ENCODE assay signal across 8 cellular contexts in genomic region chr17:21275579-21276339, GRCh38. TPM values are rescaled to one million over a fixed set of nuclear protein-coding genes. Genes with fewer than 3 reads are reported as not detected.
A peak's percentile ranks its signal among the peaks of the same experiment; 100 is the strongest.
DNase-seq lines count a peak whose midpoint lies in the region; ATAC-seq, FAIRE-seq and TF ChIP-seq lines count a peak whose summit lies in the region.

No MANE protein-coding gene starts in this region.

- H3K9me3 ChIP-seq in A549 = no peaks in the 10 kb centered on the region

- H3K27ac ChIP-seq in A549 = peak overlapping the region; percentile 85 to 92
- H3K27ac ChIP-seq in caudate nucleus (ENCODE audit: low read depth, low read length) = peak overlapping the region; percentile 67

- intact Hi-C loops in activated B cell treated with CpG ODN at 0.5 μM for 24 hours (cut with micrococcal nuclease) = loop anchor here (1.0 kb wide), 5 partner anchors 9 to 238 kb away; partner anchors contain the start of genes MAP2K3, NATD1 and TMEM11

- CTCF ChIA-PET in A549 (lab: Yijun Ruan, JAX) (interaction anchor here (0.7 to 9.7 kb wide), 11 partner anchors 11 to 241 kb away, joined by 3 to 121 read pairs (median 4); no protein-coding TSS in a partner anchor), activated B cell treated with CpG ODN at 0.5 μM for 24 hours (lab: Charles Lee) (interaction anchor here (0.6 to 7.8 kb wide), 7 partner anchors 12 to 238 kb away, joined by 3 to 81 read pairs (median 6); no protein-coding TSS in a partner anchor)

- 20% methylated on average over 33 of the region's 61 CpGs for WGBS in A549 (ENCODE audit: missing lambda C conversion rate)

- H3K27me3 ChIP-seq in kidney epithelial cell (ENCODE audit: control insufficient read depth, insufficient read depth, low read length) = no peaks in the 10 kb centered on the region

- POLR2A ChIA-PET in A549 (lab: Yijun Ruan, JAX) = interaction anchor here (0.6 to 2.2 kb wide), 7 partner anchors 23 to 276 kb away, joined by 3 to 8 read pairs (median 6); partner anchors contain the start of genes NATD1 and USP22
- POLR2A ChIA-PET in activated B cell treated with CpG ODN at 0.5 μM for 24 hours (lab: Charles Lee) = interaction anchor here (0.5 to 3.4 kb wide), 11 partner anchors 8 to 1271 kb away, joined by 3 to 54 read pairs (median 3); partner anchors contain the start of genes NATD1, TMEM11 and USP22

- no peak for TF ChIP-seq RAD21 in A549 (conservative IDR thresholded peaks at IDR 0.05 in 1 of 2, IDR thresholded peaks at IDR 0.05 in 1 of 2)

- FAIRE-seq in A549 (lab: Jason Lieb, UNC) = peak; percentile 18

- H3K4me3 ChIP-seq in A549 = peak overlapping the region; percentile 64
- peak overlapping the region; percentile 52 for H3K4me3 ChIP-seq in kidney epithelial cell (ENCODE audit: low read depth, low read length)

- peak overlapping the region; percentile 98 for H3K4me2 ChIP-seq in A549

- no peaks in the 10 kb centered on the region for H3K9me3 Mint-ChIP-seq in activated B cell treated with CpG ODN at 0.5 μM for 24 hours

- no peaks in the 10 kb centered on the region for H3K36me3 ChIP-seq in kidney epithelial cell (ENCODE audit: control insufficient read depth, insufficient read depth, low read length)

- no peak for TF ChIP-seq EP300 in A549 (IDR thresholded peaks at IDR 0.05)

- H3K4me3 Mint-ChIP-seq in activated B cell treated with CpG ODN at 0.5 μM for 24 hours = peak overlapping the region; percentile 88

- H3K4me1 ChIP-seq in A549 = peaks cover 14% of the 10 kb centered on the region

- peak; percentile 90 for TF ChIP-seq POLR2A in A549 (IDR thresholded peaks at IDR 0.05; ENCODE audit: low read length)

- H3K4me1 Mint-ChIP-seq in activated B cell treated with CpG ODN at 0.5 μM for 24 hours = peaks cover 35% of the 10 kb centered on the region

- no peaks in the 10 kb centered on the region for H3K27me3 Mint-ChIP-seq in activated B cell treated with CpG ODN at 0.5 μM for 24 hours

- DNase-seq in A549 (ENCODE audit: low read depth in 1 of 2, low spot score in 1 of 2) (peak; percentile 82 to 98), NCI-H2171 treated with DMSO at 0.1 percent for 48 hours (lab: John Stamatoyannopoulos, UW) (peak; percentile 78), activated B cell treated with CpG ODN at 0.5 μM for 24 hours (peak; percentile 99), caudate nucleus (lab: John Stamatoyannopoulos, UW) (peak in 60 of 61 donors; percentile 53 to 95 (median 89)), kidney epithelial cell (ENCODE audit: low read depth) (no peak)
- DNase-seq in stimulated activated CD4-positive, alpha-beta T cell treated with anti-CD3 and anti-CD28 coated beads, Interleukin-15, amount 100 ng/mL, for 48 hours (ENCODE audit: low read depth in 2 of 2) = peak; percentile 85 to 96

- H3K36me3 Mint-ChIP-seq in activated B cell treated with CpG ODN at 0.5 μM for 24 hours (ENCODE audit: low read depth) = no peaks in the 10 kb centered on the region

- TF ChIP-seq CTCF in A549 (IDR thresholded peaks at IDR 0.05) (no peak), activated B cell treated with CpG ODN at 0.5 μM for 24 hours (IDR thresholded peaks at IDR 0.05) (no peak), kidney epithelial cell (IDR thresholded peaks at IDR 0.05; ENCODE audit: insufficient read depth, low read length, poor library complexity, severe bottlenecking) (no peak)

- peak overlapping the region; percentile 88 for H3K27ac Mint-ChIP-seq in activated B cell treated with CpG ODN at 0.5 μM for 24 hours

- peak; percentile 79 to 94 for ATAC-seq in A549
- ATAC-seq in GM18519 (IDR thresholded peaks at IDR 0.05; ENCODE audit: low FRiP score, unreplicated experiment) = peak; percentile 82
- peak; percentile 93 for ATAC-seq in HG03025 (IDR thresholded peaks at IDR 0.05; ENCODE audit: low FRiP score, unreplicated experiment)
- peak; percentile 92 for ATAC-seq in activated B cell treated with CpG ODN at 0.5 μM for 24 hours (ENCODE audit: low read depth)

TF ChIP-seq in A549, 52 proteins besides CTCF, POLR2A, EP300 and RAD21:
- TF ChIP-seq PHF8 (IDR thresholded peaks at IDR 0.05; ENCODE audit: borderline replicate concordance, low read depth) (peak; percentile 49; the same call in 1 of the 2 replicates), BHLHE40 (IDR thresholded peaks at IDR 0.05; ENCODE audit: low read depth, low read length) (no peak), USF2 (IDR thresholded peaks at IDR 0.05) (peak; percentile 96), HOXB5 (CRISPR knock-in tag; IDR thresholded peaks at IDR 0.05) (0 out of 2 replicates have a peak, but pooled peaks have one; percentile 15), NR3C1 (IDR thresholded peaks at IDR 0.05) (no peak), ESRRA (IDR thresholded peaks at IDR 0.05; ENCODE audit: borderline replicate concordance, low read length) (no peak), SMC3 (IDR thresholded peaks at IDR 0.05) (no peak), MAX (IDR thresholded peaks at IDR 0.05) (peak; percentile 89), HOXA7 (CRISPR knock-in tag; IDR thresholded peaks at IDR 0.05) (no peak), HDAC2 (IDR thresholded peaks at IDR 0.05) (0 out of 2 replicates have a peak, but pooled peaks have one; percentile 20), MYC (IDR thresholded peaks at IDR 0.05; ENCODE audit: borderline replicate concordance, low read length) (no peak), RARB (CRISPR knock-in tag; IDR thresholded peaks at IDR 0.05) (no peak), JUNB (IDR thresholded peaks at IDR 0.05) (no peak), MAFK (IDR thresholded peaks at IDR 0.05; ENCODE audit: partially characterized antibody) (no peak), GATA3 (IDR thresholded peaks at IDR 0.05; ENCODE audit: borderline replicate concordance) (no peak), E2F6 (IDR thresholded peaks at IDR 0.05; ENCODE audit: borderline replicate concordance, low read depth) (peak; percentile 90), RNF2 (IDR thresholded peaks at IDR 0.05; ENCODE audit: borderline replicate concordance, low read depth) (no peak), KDM1A (IDR thresholded peaks at IDR 0.05; ENCODE audit: low read depth) (no peak), CEBPB (IDR thresholded peaks at IDR 0.05) (no peak), ZFP36 (IDR thresholded peaks at IDR 0.05; ENCODE audit: borderline replicate concordance, partially characterized antibody) (no peak), HOXB13 (CRISPR knock-in tag; IDR thresholded peaks at IDR 0.05; ENCODE audit: low read depth) (no peak), JUN (IDR thresholded peaks at IDR 0.05) (peak in 1 of 2 experiments; percentile 77; a peak in 2 of 5 replicates)

RNA-seq across cellular contexts. Expression of gene MAP2K3, which starts 8.8 kb away (rescaled TPM):
- polyA plus RNA-seq in A549 (2011; rRNA removed) (13.9 and 25.0 TPM in 2 replicates), A549 (2017; fragmentation: RNase III; extraction: RNeasy Plus Mini Kit Qiagen cat#74134 plus additional on column Dnase treatment) (36.9 to 42.8 TPM (median 37.1 TPM) in 3 replicates)
- polyA plus RNA-seq in A549 (2012; cell fraction: cytosol; rRNA removed) = 53.0 and 68.6 TPM in 2 replicates
- polyA plus RNA-seq in A549 (2012; cell fraction: nucleus; rRNA removed) = 114 and 126 TPM in 2 replicates
- polyA minus RNA-seq in A549 (2011; rRNA and poly(A)+ RNA removed) = 28.0 and 35.0 TPM in 2 replicates
- total RNA-seq in activated B cell treated with CpG ODN at 0.5 μM for 24 hours (75.1 and 81.1 TPM in 2 replicates), kidney epithelial cell (29.2 and 39.2 TPM in 2 replicates)

RNA-seq across cellular contexts. Expression of gene NATD1, which starts 22.5 kb away (rescaled TPM):
- polyA plus RNA-seq in A549 (2011; rRNA removed) = 1.1 and 1.5 TPM in 2 replicates
- 0.61 and 1.0 TPM in 2 replicates for polyA plus RNA-seq in A549 (2012; cell fraction: cytosol; rRNA removed)
- 1.0 and 1.3 TPM in 2 replicates for polyA plus RNA-seq in A549 (2012; cell fraction: nucleus; rRNA removed)
- 1.0 to 1.6 TPM (median 1.3 TPM) in 3 replicates for polyA plus RNA-seq in A549 (2017; fragmentation: RNase III; extraction: RNeasy Plus Mini Kit Qiagen cat#74134 plus additional on column Dnase treatment)
- 1.3 and 1.5 TPM in 2 replicates for polyA minus RNA-seq in A549 (2011; rRNA and poly(A)+ RNA removed)
- total RNA-seq in activated B cell treated with CpG ODN at 0.5 μM for 24 hours = 1.5 and 1.7 TPM in 2 replicates
- 15.2 and 16.8 TPM in 2 replicates for total RNA-seq in kidney epithelial cell
